ENCODE assay signal across 15 cellular contexts in the genomic region with DNA sequence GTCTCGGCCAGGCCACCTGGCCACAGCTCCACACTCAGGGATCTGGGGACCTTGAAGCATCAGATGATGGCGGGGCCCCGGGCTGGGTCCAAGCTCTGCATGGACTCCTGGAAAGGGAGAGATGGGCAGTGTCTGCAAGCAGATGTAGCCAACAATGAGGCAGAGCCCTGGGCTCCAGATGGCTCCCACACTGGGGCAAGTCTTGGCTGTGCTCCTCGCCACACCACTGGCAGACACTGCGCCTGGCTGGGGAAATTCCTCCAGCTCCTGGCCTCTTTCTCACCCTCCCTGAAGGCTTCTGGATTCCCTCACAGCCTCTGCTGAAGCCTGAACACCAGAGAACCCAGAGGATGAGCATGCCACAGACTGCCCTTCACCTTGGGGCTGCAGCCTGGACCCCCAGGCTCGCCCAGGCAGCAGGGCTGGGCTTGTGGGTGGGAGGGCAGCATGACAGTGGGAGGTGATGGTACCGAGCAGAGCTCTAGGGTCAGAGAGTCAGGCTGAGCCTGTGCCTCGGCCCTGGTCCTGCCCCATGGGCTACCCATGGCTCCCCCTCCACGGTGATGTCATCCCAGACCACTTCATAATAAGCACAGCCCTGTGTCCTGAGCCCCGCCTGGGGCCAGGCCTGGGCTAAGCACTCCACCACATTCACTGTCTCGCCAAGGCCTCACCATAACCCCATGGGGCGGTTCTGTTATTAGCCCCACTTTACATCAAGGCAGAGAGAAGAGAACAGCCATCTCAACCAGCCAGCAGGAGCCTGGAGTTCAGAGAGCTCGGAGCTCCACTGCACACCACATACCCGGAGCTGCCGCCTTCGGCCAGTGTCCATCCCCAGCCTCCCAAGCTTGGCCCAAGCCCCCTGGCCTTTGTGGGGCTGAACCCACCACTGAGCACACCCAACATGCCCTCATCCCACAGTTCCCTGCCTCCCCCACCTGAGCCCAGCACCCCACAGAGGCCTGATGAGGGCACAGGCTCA.
DNase-seq lines count a peak whose midpoint lies in the region; ATAC-seq and TF ChIP-seq lines count a peak whose summit lies in the region.
"Had no signal": no experiment of that assay in that cellular context is flagged by ENCODE, and none has a peak within 500 bp of the region (broad histone marks: within the 10 kb centered on the region; RNA-seq: fewer than 3 reads in every experiment).

No MANE protein-coding gene starts in this region.

- no peak for TF ChIP-seq CTCF in prostate gland (IDR thresholded peaks at IDR 0.05)

- H3K27ac ChIP-seq in trophoblast cell (ENCODE audit: low read depth, low read length), result no peak overlapping the region
- peak overlapping the region in 1 of 2 donors; percentile 15 for H3K27ac ChIP-seq in prostate gland
- H3K27ac ChIP-seq: HL-60 had no signal

- H3K4me1 ChIP-seq in adipocyte (ENCODE audit: control insufficient read depth, insufficient read depth, low read length) (peaks cover 20% of the 10 kb centered on the region), trophoblast cell (ENCODE audit: control insufficient read depth in 1 of 2, insufficient read depth in 2 of 2, low read length in 2 of 2) (peaks cover 3 to 10% of the 10 kb centered on the region in 2 experiments), prostate gland (replicated peaks) (no peaks in the 10 kb centered on the region)

- intact Hi-C loops in left cardiac atrium (cut with DNase I) (no loop called here), prostate gland (cut with DNase I) (no loop called here)

- no peak overlapping the region for H4K91ac ChIP-seq in trophoblast cell (ENCODE audit: low read depth, low read length)

- H2BK120ac ChIP-seq in trophoblast cell (ENCODE audit: insufficient read depth, low read length, poor library complexity), result no peak overlapping the region

- H3K23ac ChIP-seq in trophoblast cell (ENCODE audit: low read length), result no peak overlapping the region

- H2BK12ac ChIP-seq in trophoblast cell (ENCODE audit: low read length), result no peak overlapping the region

- H2AK5ac ChIP-seq in trophoblast cell (ENCODE audit: low read length), result no peak overlapping the region

- H3K4me3 ChIP-seq in adipocyte (ENCODE audit: low read length) (no peak overlapping the region), trophoblast cell (ENCODE audit: low read depth, low read length) (peak overlapping the region; percentile 27), prostate gland (no peak overlapping the region)

- no peak overlapping the region for H4K12ac ChIP-seq in trophoblast cell (ENCODE audit: low read depth, low read length)

- H3K14ac ChIP-seq in trophoblast cell (ENCODE audit: low read length), result no peak overlapping the region

- H3K27me3 ChIP-seq in adipocyte (replicated peaks; ENCODE audit: control insufficient read depth, insufficient read depth, low read length) (no peaks in the 10 kb centered on the region), trophoblast cell (ENCODE audit: insufficient read depth, low read length) (no peaks in the 10 kb centered on the region), prostate gland (replicated peaks; ENCODE audit: insufficient read depth) (no peaks in the 10 kb centered on the region)

- H3K18ac ChIP-seq in trophoblast cell (ENCODE audit: low read length), result no peak overlapping the region

- no peak overlapping the region for H4K8ac ChIP-seq in trophoblast cell (ENCODE audit: low read depth, low read length)

- H3K4me2 ChIP-seq in trophoblast cell (ENCODE audit: low read length), result no peak overlapping the region

- H3K36me3 ChIP-seq in adipocyte (ENCODE audit: control insufficient read depth, insufficient read depth, low read length, severe bottlenecking), result no peaks in the 10 kb centered on the region
- no peaks in the 10 kb centered on the region for H3K36me3 ChIP-seq in trophoblast cell (ENCODE audit: control insufficient read depth in 1 of 2, insufficient read depth in 2 of 2, low read length in 2 of 2)
- no peaks in the 10 kb centered on the region for H3K36me3 ChIP-seq in prostate gland

- no peak overlapping the region for H3K4ac ChIP-seq in trophoblast cell (ENCODE audit: low read depth, low read length)

- DNase-seq in EH (ENCODE audit: low read depth) (peak; percentile 67), adipocyte (ENCODE audit: low read depth) (peak; percentile 58), left cardiac atrium (no peak), trophoblast cell (no peak), prostate gland (ENCODE audit: low spot score) (no peak), T1000 (lab: John Stamatoyannopoulos, UW) (no peak)
- no peak for DNase-seq in stimulated activated naive CD4-positive, alpha-beta T cell (lab: John Stamatoyannopoulos, UW)
- DNase-seq: DMS79; NCI-H1694; nephron progenitor cell; retina; stimulated activated CD4-positive, alpha-beta T cell treated with anti-CD3 and anti-CD28 coated beads, Interleukin-4, amount 100 ng/mL, for 1 hour had no signal

- H2AFZ ChIP-seq in trophoblast cell (ENCODE audit: insufficient read depth, low read length, poor library complexity), result no peak overlapping the region

- H3K9me3 ChIP-seq in adipocyte (ENCODE audit: control insufficient read depth, low read length) (no peaks in the 10 kb centered on the region), trophoblast cell (ENCODE audit: insufficient read depth, low read depth, low read length) (peaks cover 6% of the 10 kb centered on the region), prostate gland (no peaks in the 10 kb centered on the region)

- ATAC-seq in left cardiac atrium, result peak; percentile 31 to 59
- ATAC-seq in HG03159 (IDR thresholded peaks at IDR 0.05; ENCODE audit: unreplicated experiment), result no peak
- ATAC-seq: HCT116 had no signal

- no peak overlapping the region for H2BK5ac ChIP-seq in trophoblast cell (ENCODE audit: low read depth, low read length, poor library complexity)

- no CpG with 5 or more reads among the region's 16 CpGs for WGBS in trophoblast cell (ENCODE audit: extremely low coverage, insufficient coverage, insufficient read length)
- 86% methylated on average over 16 of the region's 16 CpGs for WGBS in prostate gland

- H3K79me2 ChIP-seq in trophoblast cell (ENCODE audit: control insufficient read depth, insufficient read depth, low read length, poor library complexity), result no peaks in the 10 kb centered on the region

- no peak for TF ChIP-seq POLR2A in prostate gland (IDR thresholded peaks at IDR 0.05)

- H3K9ac ChIP-seq in adipocyte (ENCODE audit: low read length) (peak overlapping the region; percentile 16), trophoblast cell (ENCODE audit: low read length) (no peak overlapping the region)

- H3K79me1 ChIP-seq in trophoblast cell (ENCODE audit: low read length), result no peaks in the 10 kb centered on the region

Comparison
In these comparisons a context has a peak if more than half of its experiments do, and no peak if none do; other contexts are left out.
1. DNase-seq: peak in EH (single experiment) and adipocyte (single experiment); none in left cardiac atrium (single experiment), trophoblast cell (0 of 2), prostate gland (single experiment), T1000 (single experiment) and stimulated activated naive CD4-positive, alpha-beta T cell (0 of 6).